Comparison of ENCODE assay signal across 1 cellular context in genomic region chr17:38676706-38677504, GRCh38.
TF ChIP-seq lines count a peak whose summit lies in the region.

No MANE protein-coding gene starts in this region.

TF ChIP-seq in HCT116, 20 proteins besides CTCF, POLR2A, EP300 and RAD21 (continued from another document):
- TF ChIP-seq, protein P1, sequence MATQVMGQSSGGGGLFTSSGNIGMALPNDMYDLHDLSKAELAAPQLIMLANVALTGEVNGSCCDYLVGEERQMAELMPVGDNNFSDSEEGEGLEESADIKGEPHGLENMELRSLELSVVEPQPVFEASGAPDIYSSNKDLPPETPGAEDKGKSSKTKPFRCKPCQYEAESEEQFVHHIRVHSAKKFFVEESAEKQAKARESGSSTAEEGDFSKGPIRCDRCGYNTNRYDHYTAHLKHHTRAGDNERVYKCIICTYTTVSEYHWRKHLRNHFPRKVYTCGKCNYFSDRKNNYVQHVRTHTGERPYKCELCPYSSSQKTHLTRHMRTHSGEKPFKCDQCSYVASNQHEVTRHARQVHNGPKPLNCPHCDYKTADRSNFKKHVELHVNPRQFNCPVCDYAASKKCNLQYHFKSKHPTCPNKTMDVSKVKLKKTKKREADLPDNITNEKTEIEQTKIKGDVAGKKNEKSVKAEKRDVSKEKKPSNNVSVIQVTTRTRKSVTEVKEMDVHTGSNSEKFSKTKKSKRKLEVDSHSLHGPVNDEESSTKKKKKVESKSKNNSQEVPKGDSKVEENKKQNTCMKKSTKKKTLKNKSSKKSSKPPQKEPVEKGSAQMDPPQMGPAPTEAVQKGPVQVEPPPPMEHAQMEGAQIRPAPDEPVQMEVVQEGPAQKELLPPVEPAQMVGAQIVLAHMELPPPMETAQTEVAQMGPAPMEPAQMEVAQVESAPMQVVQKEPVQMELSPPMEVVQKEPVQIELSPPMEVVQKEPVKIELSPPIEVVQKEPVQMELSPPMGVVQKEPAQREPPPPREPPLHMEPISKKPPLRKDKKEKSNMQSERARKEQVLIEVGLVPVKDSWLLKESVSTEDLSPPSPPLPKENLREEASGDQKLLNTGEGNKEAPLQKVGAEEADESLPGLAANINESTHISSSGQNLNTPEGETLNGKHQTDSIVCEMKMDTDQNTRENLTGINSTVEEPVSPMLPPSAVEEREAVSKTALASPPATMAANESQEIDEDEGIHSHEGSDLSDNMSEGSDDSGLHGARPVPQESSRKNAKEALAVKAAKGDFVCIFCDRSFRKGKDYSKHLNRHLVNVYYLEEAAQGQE (IDR thresholded peaks at IDR 0.05; ENCODE audit: low read depth) = no peak
- TF ChIP-seq EGR1 (IDR thresholded peaks at IDR 0.05; ENCODE audit: low read depth) = 0 out of 2 replicates have a peak, but pooled peaks have one; percentile 17
